1 cellular context compared by ENCODE assay signal in the genomic region with DNA sequence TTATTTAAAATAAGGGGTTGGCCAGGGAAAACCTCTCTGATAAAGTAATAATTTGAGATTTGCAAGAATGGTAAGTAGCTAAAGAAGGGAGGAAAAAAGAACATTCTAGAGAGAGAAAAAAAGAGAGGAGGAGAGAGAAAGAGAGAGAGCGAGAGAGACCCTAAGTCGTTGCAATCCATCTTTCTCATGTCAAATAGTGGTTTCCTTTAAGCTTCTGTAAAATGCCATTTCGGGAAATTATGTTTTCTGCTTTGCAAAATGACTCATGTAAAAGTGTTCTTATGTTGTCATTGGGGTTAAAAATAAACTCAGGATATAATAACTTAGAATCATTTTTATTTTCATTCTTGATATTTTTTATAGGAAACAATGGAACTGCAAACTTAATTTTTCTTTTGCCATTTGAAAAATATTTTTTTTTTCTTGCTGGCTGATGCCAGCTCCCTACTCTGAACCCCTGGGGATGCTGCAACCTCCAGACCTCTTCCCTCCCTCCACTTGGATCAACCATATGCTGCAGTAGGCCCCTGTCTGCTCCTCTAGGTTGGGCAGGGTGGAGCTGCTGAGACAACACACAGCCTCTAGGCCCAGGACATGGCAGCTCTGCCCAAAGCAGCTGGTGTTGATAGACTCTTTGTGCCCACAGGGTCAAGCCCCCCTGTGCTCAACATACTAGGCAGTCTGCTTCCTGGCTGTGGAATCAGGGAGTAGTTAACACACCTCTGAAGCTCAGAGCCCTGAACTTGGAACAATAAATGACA.
TF ChIP-seq lines count a peak whose summit lies in the region.

No MANE protein-coding gene starts in this region.

TF ChIP-seq in H1, 55 proteins besides CTCF, POLR2A, EP300 and RAD21:
- TF ChIP-seq SP2 (IDR thresholded peaks at IDR 0.05; ENCODE audit: low read length), result no peak
- TF ChIP-seq BRCA1 (IDR thresholded peaks at IDR 0.05; ENCODE audit: low read depth, low read length), result no peak
- no peak for TF ChIP-seq CHD1 (IDR thresholded peaks at IDR 0.05; ENCODE audit: low read depth, low read length)
- TF ChIP-seq TBP (IDR thresholded peaks at IDR 0.05; ENCODE audit: low read depth, low read length), result no peak
- no peak for TF ChIP-seq ASH2L (IDR thresholded peaks at IDR 0.05; ENCODE audit: low read length)
- TF ChIP-seq RXRA (IDR thresholded peaks at IDR 0.05; ENCODE audit: insufficient read depth, low read depth, low read length), result no peak
- no peak for TF ChIP-seq TAF7 (optimal IDR thresholded peaks at IDR 0.05; ENCODE audit: borderline replicate concordance, low read depth, low read length)
- TF ChIP-seq TEAD4 (IDR thresholded peaks at IDR 0.05; ENCODE audit: low read depth, low read length), result no peak
- no peak for TF ChIP-seq RFX5 (IDR thresholded peaks at IDR 0.05; ENCODE audit: borderline replicate concordance, low read depth, low read length)
- no peak for TF ChIP-seq BCL11A (IDR thresholded peaks at IDR 0.05; ENCODE audit: low read depth in 2 of 2, low read length in 2 of 2)
- no peak for TF ChIP-seq NANOG (IDR thresholded peaks at IDR 0.05; ENCODE audit: insufficient read depth, low read depth, low read length, poor library complexity, severe bottlenecking)
